8 cellular contexts compared by ENCODE assay signal in the genomic region with DNA sequence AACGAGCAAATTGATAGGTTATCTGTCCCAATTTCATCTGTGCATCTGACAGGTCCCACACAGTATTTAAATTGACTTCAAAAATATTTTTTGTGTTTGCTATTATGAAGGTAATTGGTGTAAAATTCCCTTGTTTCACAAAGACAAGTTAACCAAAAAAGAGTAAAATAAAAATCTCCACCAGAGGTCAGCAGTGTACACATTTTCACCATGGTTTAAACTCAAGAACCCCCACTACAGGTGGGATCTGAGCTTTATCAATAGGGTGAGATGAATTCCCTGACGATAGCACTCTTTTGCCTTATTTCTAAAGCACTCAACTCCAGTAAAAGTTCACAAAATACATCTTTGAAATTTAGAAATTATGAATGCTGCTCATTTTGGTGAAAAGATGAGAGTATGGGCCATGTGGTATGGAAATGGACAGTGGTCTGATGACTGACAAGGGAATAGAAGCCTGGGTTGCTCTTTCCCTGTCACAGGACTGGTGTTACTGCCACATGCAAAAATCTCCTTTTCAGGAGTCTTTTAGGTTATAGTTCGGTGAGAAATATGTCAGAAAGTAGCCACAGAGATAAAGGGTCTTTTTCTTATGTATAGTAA.
DNase-seq lines count a peak whose midpoint lies in the region; ATAC-seq and TF ChIP-seq lines count a peak whose summit lies in the region.

No MANE protein-coding gene starts in this region.

- TF ChIP-seq CTCF in cardiac muscle cell (IDR thresholded peaks at IDR 0.05; ENCODE audit: low read depth, low read length), result peak; percentile 44
- TF ChIP-seq CTCF in astrocyte of the cerebellum (IDR thresholded peaks at IDR 0.05; ENCODE audit: low read depth, low read length, missing control alignments), result peak; percentile 54
- peak; percentile 52 for TF ChIP-seq CTCF in lower lobe of right lung (IDR thresholded peaks at IDR 0.05)
- TF ChIP-seq CTCF in prostate gland (IDR thresholded peaks at IDR 0.05), result peak in 2 of 4 experiments; percentile 40 to 43

- H3K36me3 ChIP-seq in cardiac muscle cell, result no peaks in the 10 kb centered on the region
- H3K36me3 ChIP-seq in lower lobe of right lung, result no peaks in the 10 kb centered on the region
- H3K36me3 ChIP-seq in prostate gland, result no peaks in the 10 kb centered on the region

- in situ Hi-C loops in astrocyte of the cerebellum (cut with HindIII; ENCODE audit: low sequenced_read_pairs), result no loop called here

- no peaks in the 10 kb centered on the region for H3K9me3 ChIP-seq in cardiac muscle cell (ENCODE audit: low read depth)
- H3K9me3 ChIP-seq in right cardiac atrium (ENCODE audit: control insufficient read depth, low read length), result no peaks in the 10 kb centered on the region
- H3K9me3 ChIP-seq in lower lobe of right lung, result no peaks in the 10 kb centered on the region
- H3K9me3 ChIP-seq in prostate gland, result no peaks in the 10 kb centered on the region

- 20% methylated on average over 3 of the region's 3 CpGs for whole genome bisulfite sequencing in right cardiac atrium
- WGBS in prostate gland, result 24% methylated on average over 3 of the region's 3 CpGs

- H3K27ac ChIP-seq in cardiac muscle cell (no peak overlapping the region), right cardiac atrium (ENCODE audit: low read length) (no peak overlapping the region), lower lobe of right lung (no peak overlapping the region), prostate gland (no peak overlapping the region)

- no peak for ATAC-seq in right cardiac atrium
- peak; percentile 51 for ATAC-seq in HG02571 (IDR thresholded peaks at IDR 0.05; ENCODE audit: unreplicated experiment)
- no peak for ATAC-seq in lower lobe of right lung

- DNase-seq in cardiac muscle cell (ENCODE audit: low read depth in 1 of 2, low spot score in 1 of 2) (peak; percentile 30 to 60), right cardiac atrium (no peak), NCI-H1092 treated with DMSO at 0.1 percent for 48 hours (lab: John Stamatoyannopoulos, UW) (peak; percentile 69), astrocyte of the cerebellum (ENCODE audit: low read depth) (peak; percentile 34), lower lobe of right lung (no peak), prostate gland (ENCODE audit: low spot score) (no peak)
- DNase-seq in activated effector memory CD4-positive, alpha-beta T cell treated with anti-CD3 and anti-CD28 coated beads, Interleukin-2, amount 50 U/mL, for 16 hours, result no peak

- intact Hi-C loops in right cardiac atrium (cut with DNase I) (no loop called here), lower lobe of right lung (cut with DNase I) (no loop called here), prostate gland (cut with DNase I) (no loop called here)

- H3K4me3 ChIP-seq in cardiac muscle cell (no peak overlapping the region), right cardiac atrium (ENCODE audit: low read length) (no peak overlapping the region), astrocyte of the cerebellum (ENCODE audit: low read depth, low read length) (no peak overlapping the region), lower lobe of right lung (no peak overlapping the region), prostate gland (no peak overlapping the region)

- H3K27me3 ChIP-seq in cardiac muscle cell (no peaks in the 10 kb centered on the region), right cardiac atrium (ENCODE audit: control insufficient read depth, insufficient read depth) (no peaks in the 10 kb centered on the region), lower lobe of right lung (ENCODE audit: low read depth) (no peaks in the 10 kb centered on the region), prostate gland (replicated peaks; ENCODE audit: insufficient read depth) (no peaks in the 10 kb centered on the region)

- no peak for TF ChIP-seq POLR2A in prostate gland (IDR thresholded peaks at IDR 0.05)

- H3K4me1 ChIP-seq in cardiac muscle cell (ENCODE audit: low read depth) (no peaks in the 10 kb centered on the region), right cardiac atrium (ENCODE audit: control insufficient read depth, insufficient read depth, low read length) (no peaks in the 10 kb centered on the region), lower lobe of right lung (no peaks in the 10 kb centered on the region), prostate gland (replicated peaks) (no peaks in the 10 kb centered on the region)

Comparison
In these comparisons a context has a peak if more than half of its experiments do, and no peak if none do; other contexts are left out.
1. DNase-seq: peak in cardiac muscle cell (2 of 2), NCI-H1092 treated with DMSO at 0.1 percent for 48 hours (single experiment) and astrocyte of the cerebellum (single experiment); none in right cardiac atrium (0 of 3), lower lobe of right lung (single experiment), activated effector memory CD4-positive, alpha-beta T cell treated with anti-CD3 and anti-CD28 coated beads, Interleukin-2, amount 50 U/mL, for 16 hours (single experiment) and prostate gland (single experiment).